Comparison of ENCODE assay signal across 32 cellular contexts in genomic region chr11:32138902-32139301, GRCh38.
"Had no signal": no experiment of that assay in that cellular context is flagged by ENCODE, and none has a peak within 500 bp of the region (broad histone marks: within the 10 kb centered on the region; RNA-seq: fewer than 3 reads in every experiment).

No MANE protein-coding gene starts in this region.

- H3K27me3 ChIP-seq: adrenal gland, breast epithelium, cardiac muscle cell, colonic mucosa, esophagus muscularis mucosa, gastrocnemius medialis had no signal

- ATAC-seq: activated CD4-positive, alpha-beta T cell treated with anti-CD3 and anti-CD28 coated beads for 36 hours; activated CD8-positive, alpha-beta memory T cell treated with anti-CD3 and anti-CD28 coated beads, Interleukin-2, amount 10 ng/mL, durations not matched to agents 7 days and 5 days; activated CD8-positive, alpha-beta T cell treated with anti-CD3 and anti-CD28 coated beads, Interleukin-2, amount 10 ng/mL, durations not matched to agents 7 days and 5 days; activated naive CD8-positive, alpha-beta T cell treated with anti-CD3 and anti-CD28 coated beads, Interleukin-2, amount 50 U/mL, for 24 hours; foreskin keratinocyte; gastrocnemius medialis had no signal

- H3K4me3 ChIP-seq: adrenal gland, breast epithelium, cardiac muscle cell, colonic mucosa, esophagus muscularis mucosa, gastrocnemius medialis had no signal

- DNase-seq: activated CD4-positive, alpha-beta memory T cell treated with anti-CD3 and anti-CD28 coated beads for 36 hours; activated CD4-positive, alpha-beta T cell treated with anti-CD3 and anti-CD28 coated beads for 36 hours; activated CD4-positive, alpha-beta T cell treated with anti-CD3 and anti-CD28 coated beads, Interleukin-2, amount 10 ng/mL, durations not matched to agents 24 days and 14 days; activated CD4-positive, CD25-positive, alpha-beta regulatory T cell; activated CD4-positive, CD25-positive, alpha-beta regulatory T cell treated with anti-CD3 and anti-CD28 coated beads, Interleukin-2, amount 50 U/mL, for 72 hours; activated CD8-positive, alpha-beta memory T cell treated with anti-CD3 and anti-CD28 coated beads, Interleukin-2, amount 10 ng/mL, durations not matched to agents 7 days and 5 days; activated CD8-positive, alpha-beta memory T cell treated with anti-CD3 and anti-CD28 coated beads, Interleukin-2, amount 50 U/mL, for 4 hours; activated CD8-positive, alpha-beta T cell treated with anti-CD3 and anti-CD28 coated beads, Interleukin-2, amount 10 ng/mL, durations not matched to agents 7 days and 5 days; activated effector memory CD4-positive, alpha-beta T cell treated with anti-CD3 and anti-CD28 coated beads, Interleukin-2, amount 50 U/mL, for 16 hours; activated naive CD4-positive, alpha-beta T cell treated with anti-CD3 and anti-CD28 coated beads for 36 hours; activated naive CD8-positive, alpha-beta T cell treated with anti-CD3 and anti-CD28 coated beads for 36 hours; activated naive CD8-positive, alpha-beta T cell treated with anti-CD3 and anti-CD28 coated beads, Interleukin-2, amount 50 U/mL, for 24 hours; activated T-cell treated with anti-CD3 and anti-CD28 coated beads, Interleukin-2, amount 50 U/mL, for 1 hour; activated T-cell treated with anti-CD3 and anti-CD28 coated beads, Interleukin-2, amount 50 U/mL, for 48 hours; adrenal gland; amygdala; aorta; central memory CD4-positive, alpha-beta T cell; cerebellar nuclear complex; colonic mucosa; effector memory CD4-positive, alpha-beta T cell; erythroblast; foreskin keratinocyte; gastrocnemius medialis; T-helper 2 cell had no signal

- H3K4me3 Mint-ChIP-seq: activated CD4-positive, alpha-beta memory T cell treated with anti-CD3 and anti-CD28 coated beads for 36 hours; activated CD4-positive, alpha-beta T cell treated with anti-CD3 and anti-CD28 coated beads for 36 hours; activated CD4-positive, alpha-beta T cell treated with anti-CD3 and anti-CD28 coated beads, Interleukin-2, amount 10 ng/mL, durations not matched to agents 24 days and 14 days; activated CD8-positive, alpha-beta memory T cell treated with anti-CD3 and anti-CD28 coated beads, Interleukin-2, amount 10 ng/mL, durations not matched to agents 7 days and 5 days; activated CD8-positive, alpha-beta T cell treated with anti-CD3 and anti-CD28 coated beads, Interleukin-2, amount 10 ng/mL, durations not matched to agents 7 days and 5 days; activated naive CD4-positive, alpha-beta T cell treated with anti-CD3 and anti-CD28 coated beads for 36 hours; activated naive CD4-positive, alpha-beta T cell treated with anti-CD3 and anti-CD28 coated beads, Interleukin-2, amount 50 U/mL, for 24 hours; activated naive CD8-positive, alpha-beta T cell treated with anti-CD3 and anti-CD28 coated beads for 36 hours; activated naive CD8-positive, alpha-beta T cell treated with anti-CD3 and anti-CD28 coated beads, Interleukin-2, amount 50 U/mL, for 24 hours; activated T-helper 1 cell treated with anti-CD3 and anti-CD28 coated beads, Interleukin-12 subunit alpha, Interleukin-12 subunit beta, Interleukin-2, Interleukin-4 antibody, amounts not matched to agents 30 ng/mL and 10 ng/mL and 1 ng/mL, durations not matched to agents 14 hours and 24 hours and 36 hours; brain had no signal

- H3K9me3 ChIP-seq: adrenal gland, breast epithelium, colonic mucosa, esophagus muscularis mucosa, gastrocnemius medialis had no signal

- H3K4me1 ChIP-seq: adrenal gland, breast epithelium, colonic mucosa, gastrocnemius medialis had no signal

- H3K27ac Mint-ChIP-seq: activated CD4-positive, alpha-beta memory T cell treated with anti-CD3 and anti-CD28 coated beads for 36 hours; activated CD4-positive, alpha-beta T cell treated with anti-CD3 and anti-CD28 coated beads for 36 hours; activated CD4-positive, alpha-beta T cell treated with anti-CD3 and anti-CD28 coated beads, Interleukin-2, amount 10 ng/mL, durations not matched to agents 24 days and 14 days; activated CD8-positive, alpha-beta memory T cell treated with anti-CD3 and anti-CD28 coated beads, Interleukin-2, amount 10 ng/mL, durations not matched to agents 7 days and 5 days; activated CD8-positive, alpha-beta T cell treated with anti-CD3 and anti-CD28 coated beads, Interleukin-2, amount 10 ng/mL, durations not matched to agents 7 days and 5 days; activated naive CD4-positive, alpha-beta T cell treated with anti-CD3 and anti-CD28 coated beads for 36 hours; activated naive CD4-positive, alpha-beta T cell treated with anti-CD3 and anti-CD28 coated beads, Interleukin-2, amount 50 U/mL, for 24 hours; activated naive CD8-positive, alpha-beta T cell treated with anti-CD3 and anti-CD28 coated beads for 36 hours; activated naive CD8-positive, alpha-beta T cell treated with anti-CD3 and anti-CD28 coated beads, Interleukin-2, amount 50 U/mL, for 24 hours; activated T-helper 1 cell treated with anti-CD3 and anti-CD28 coated beads, Interleukin-12 subunit alpha, Interleukin-12 subunit beta, Interleukin-2, Interleukin-4 antibody, amounts not matched to agents 30 ng/mL and 10 ng/mL and 1 ng/mL, durations not matched to agents 14 hours and 24 hours and 36 hours; activated T-helper 2 cell treated with anti-CD3 and anti-CD28 coated beads, Interferon-gamma antibody, Interleukin-2, Interleukin-4, amounts not matched to agents 10 μg/mL and 5 μg/mL and 100 μg/mL, durations not matched to agents 14 hours and 24 hours and 36 hours; brain had no signal

- H3K36me3 ChIP-seq: adrenal gland, breast epithelium, cardiac muscle cell, colonic mucosa, esophagus muscularis mucosa, gastrocnemius medialis had no signal

- H3K27me3 Mint-ChIP-seq: activated naive CD8-positive, alpha-beta T cell treated with anti-CD3 and anti-CD28 coated beads for 36 hours; activated naive CD8-positive, alpha-beta T cell treated with anti-CD3 and anti-CD28 coated beads, Interleukin-2, amount 50 U/mL, for 24 hours had no signal

- H3K27ac ChIP-seq: adrenal gland, breast epithelium, cardiac muscle cell, colonic mucosa, esophagus muscularis mucosa, foreskin keratinocyte, gastrocnemius medialis had no signal

- H3K36me3 Mint-ChIP-seq: activated CD4-positive, alpha-beta memory T cell treated with anti-CD3 and anti-CD28 coated beads for 36 hours; activated CD8-positive, alpha-beta memory T cell treated with anti-CD3 and anti-CD28 coated beads, Interleukin-2, amount 10 ng/mL, durations not matched to agents 7 days and 5 days; activated naive CD4-positive, alpha-beta T cell treated with anti-CD3 and anti-CD28 coated beads, Interleukin-2, amount 50 U/mL, for 24 hours; activated naive CD8-positive, alpha-beta T cell treated with anti-CD3 and anti-CD28 coated beads for 36 hours; brain had no signal

- H3K4me1 Mint-ChIP-seq: activated CD4-positive, alpha-beta T cell treated with anti-CD3 and anti-CD28 coated beads for 36 hours; activated CD4-positive, alpha-beta T cell treated with anti-CD3 and anti-CD28 coated beads, Interleukin-2, amount 10 ng/mL, durations not matched to agents 24 days and 14 days; activated CD8-positive, alpha-beta memory T cell treated with anti-CD3 and anti-CD28 coated beads, Interleukin-2, amount 10 ng/mL, durations not matched to agents 7 days and 5 days; activated naive CD4-positive, alpha-beta T cell treated with anti-CD3 and anti-CD28 coated beads, Interleukin-2, amount 50 U/mL, for 24 hours had no signal

- H3K9me3 Mint-ChIP-seq: activated CD4-positive, alpha-beta memory T cell treated with anti-CD3 and anti-CD28 coated beads for 36 hours; activated CD4-positive, alpha-beta T cell treated with anti-CD3 and anti-CD28 coated beads, Interleukin-2, amount 10 ng/mL, durations not matched to agents 24 days and 14 days; activated naive CD4-positive, alpha-beta T cell treated with anti-CD3 and anti-CD28 coated beads for 36 hours; activated naive CD4-positive, alpha-beta T cell treated with anti-CD3 and anti-CD28 coated beads, Interleukin-2, amount 50 U/mL, for 24 hours; activated naive CD8-positive, alpha-beta T cell treated with anti-CD3 and anti-CD28 coated beads for 36 hours; activated naive CD8-positive, alpha-beta T cell treated with anti-CD3 and anti-CD28 coated beads, Interleukin-2, amount 50 U/mL, for 24 hours; activated T-helper 1 cell treated with anti-CD3 and anti-CD28 coated beads, Interleukin-12 subunit alpha, Interleukin-12 subunit beta, Interleukin-2, Interleukin-4 antibody, amounts not matched to agents 30 ng/mL and 10 ng/mL and 1 ng/mL, durations not matched to agents 14 hours and 24 hours and 36 hours; activated T-helper 2 cell treated with anti-CD3 and anti-CD28 coated beads, Interferon-gamma antibody, Interleukin-2, Interleukin-4, amounts not matched to agents 10 μg/mL and 5 μg/mL and 100 μg/mL, durations not matched to agents 14 hours and 24 hours and 36 hours had no signal
